In genomic region chr2:11388262-11389047, GRCh38 we compare ENCODE assay signal across 19 cellular contexts. TPM values are rescaled to one million over a fixed set of nuclear protein-coding genes. Genes with fewer than 3 reads are reported as not detected.
DNase-seq lines count a peak whose midpoint lies in the region; ATAC-seq, FAIRE-seq and TF ChIP-seq lines count a peak whose summit lies in the region.
"Had no signal": no experiment of that assay in that cellular context is flagged by ENCODE, and none has a peak within 500 bp of the region (broad histone marks: within the 10 kb centered on the region; RNA-seq: fewer than 3 reads in every experiment).

No MANE protein-coding gene starts in this region.

- no peak for TF ChIP-seq POLR2A in GM12878 (IDR thresholded peaks at IDR 0.05; ENCODE audit: low read depth, low read length)

- no TSS peak for BruUV-seq in GM12878 (replicated peaks; lab: Mats Ljungman, UMichigan)

- in situ Hi-C loops in GM12878 (cut with MboI): no loop called here

- intact Hi-C loops in GM12878 (cut with micrococcal nuclease; ENCODE audit: unreplicated experiment) (no loop called here), lower lobe of right lung (cut with DNase I) (no loop called here)

- DNase-seq in NCI-H146 (lab: John Stamatoyannopoulos, UW): peak; percentile 66
- DNase-seq in NCI-H146 treated with DMSO at 0.1 percent for 48 hours (lab: John Stamatoyannopoulos, UW; ENCODE audit: unreplicated experiment): no peak
- no peak for DNase-seq in GM12878 (ENCODE audit: low read depth, low spot score)
- DNase-seq in lower lobe of right lung: no peak
- no peak for DNase-seq in type B pancreatic cell (ENCODE audit: extremely low spot score, unreplicated experiment)
- DNase-seq in activated naive CD4-positive, alpha-beta T cell treated with anti-CD3 and anti-CD28 coated beads, Interleukin-2, amount 50 U/mL, for 72 hours (ENCODE audit: low spot score in 2 of 2): no peak
- no peak for DNase-seq in mesenteric fat pad (ENCODE audit: low spot score)
- DNase-seq in T1000 (lab: John Stamatoyannopoulos, UW): no peak
- DNase-seq: activated naive CD4-positive, alpha-beta T cell treated with anti-CD3 and anti-CD28 coated beads for 36 hours; CD8-positive, alpha-beta memory T cell; NCI-H226 had no signal

- TF ChIP-seq CTCF in GM12878 (IDR thresholded peaks at IDR 0.05 in 2 of 3, conservative IDR thresholded peaks at IDR 0.05 in 1 of 3; ENCODE audit: control insufficient read depth in 2 of 3, extremely low read depth in 1 of 3, insufficient read depth in 1 of 3, low read depth in 3 of 3, low read length in 3 of 3) (no peak), lower lobe of right lung (IDR thresholded peaks at IDR 0.05) (no peak), type B pancreatic cell (conservative IDR thresholded peaks at IDR 0.05) (no peak)

- H3K36me3 ChIP-seq in GM12878 (ENCODE audit: control insufficient read depth in 2 of 2, insufficient read depth in 2 of 2, low read length in 1 of 2) (no peaks in the 10 kb centered on the region), lower lobe of right lung (no peaks in the 10 kb centered on the region)
- H3K36me3 ChIP-seq: gastroesophageal sphincter had no signal

- H3K4me3 ChIP-seq in GM12878 (no peak overlapping the region), lower lobe of right lung (no peak overlapping the region)
- H3K4me3 ChIP-seq: gastroesophageal sphincter, SK-N-MC had no signal

- H3K9me3 ChIP-seq in GM12878 (replicated peaks; ENCODE audit: control insufficient read depth, insufficient read depth, low read length) (no peaks in the 10 kb centered on the region), lower lobe of right lung (no peaks in the 10 kb centered on the region)
- H3K9me3 ChIP-seq: gastroesophageal sphincter had no signal

- no peaks in the 10 kb centered on the region for H3K27me3 Mint-ChIP-seq in type B pancreatic cell
- H3K27me3 Mint-ChIP-seq: IgD-negative memory B cell had no signal

- no peaks in the 10 kb centered on the region for H4K20me1 ChIP-seq in GM12878 (ENCODE audit: control insufficient read depth, insufficient read depth)

- no peaks in the 10 kb centered on the region for H3K79me2 ChIP-seq in GM12878 (ENCODE audit: control insufficient read depth, insufficient read depth, low read length)

- TF ChIP-seq RAD21 in GM12878 (IDR thresholded peaks at IDR 0.05; ENCODE audit: insufficient read depth, low read depth, low read length): no peak

- POLR2A ChIA-PET in GM12878 (lab: Charles Lee): no interaction called here

- no peak overlapping the region for H3K27ac ChIP-seq in GM12878 (ENCODE audit: control insufficient read depth, insufficient read depth)
- peak overlapping the region; percentile 15 for H3K27ac ChIP-seq in lower lobe of right lung

- no peak for TF ChIP-seq EP300 in GM12878 (IDR thresholded peaks at IDR 0.05; ENCODE audit: borderline replicate concordance in 1 of 2, control insufficient read depth in 1 of 2, low read depth in 2 of 2, low read length in 2 of 2)

- H2AFZ ChIP-seq in GM12878 (ENCODE audit: control insufficient read depth, low read depth, low read length): peak overlapping the region; percentile 48

- CTCF ChIA-PET in GM12878 (lab: Yijun Ruan, JAX): interaction anchor here (1.3 to 1.6 kb wide), 2 partner anchors 17 to 23 kb away, joined by 3 to 4 read pairs; no protein-coding TSS in a partner anchor

- H3K27me3 ChIP-seq in GM12878 (replicated peaks in 1 of 2; ENCODE audit: control insufficient read depth in 2 of 2, insufficient read depth in 2 of 2, low read length in 1 of 2): no peaks in the 10 kb centered on the region
- no peaks in the 10 kb centered on the region for H3K27me3 ChIP-seq in lower lobe of right lung (ENCODE audit: low read depth)
- H3K27me3 ChIP-seq: gastroesophageal sphincter had no signal

- no peak for FAIRE-seq in GM12878 (lab: Jason Lieb, UNC)
- FAIRE-seq: A204.1, bronchial epithelial cell, G401.6, GM19239, urothelium cell line had no signal

- no peak overlapping the region for H3K4me3 Mint-ChIP-seq in type B pancreatic cell
- H3K4me3 Mint-ChIP-seq: activated naive CD4-positive, alpha-beta T cell treated with anti-CD3 and anti-CD28 coated beads for 36 hours; CD8-positive, alpha-beta memory T cell had no signal

- H3K4me1 Mint-ChIP-seq in type B pancreatic cell (ENCODE audit: unreplicated experiment): peaks cover 29% of the 10 kb centered on the region
- H3K4me1 Mint-ChIP-seq: CD8-positive, alpha-beta memory T cell had no signal

- H3K9ac ChIP-seq in GM12878 (ENCODE audit: control insufficient read depth, insufficient read depth, low read length): no peak overlapping the region

- H3K4me1 ChIP-seq in GM12878 (ENCODE audit: control insufficient read depth, insufficient read depth, low read length) (peaks cover 10% of the 10 kb centered on the region), lower lobe of right lung (peaks cover 38% of the 10 kb centered on the region)

- SMC1A ChIA-PET in GM12878 (lab: Charles Lee; ENCODE audit: uncharacterized antibody, unreplicated experiment): interaction anchor here (0.6 to 0.7 kb wide), 2 partner anchors 185 to 282 kb away, joined by 3 read pairs; no protein-coding TSS in a partner anchor

- RAD21 ChIA-PET in GM12878 (lab: Charles Lee; ENCODE audit: unreplicated experiment): interaction anchor here (1.0 kb wide), 1 partner anchor 11 kb away, joined by 4 read pairs; no protein-coding TSS in a partner anchor

- peak overlapping the region; percentile 3 for H3K27ac Mint-ChIP-seq in type B pancreatic cell
- no peak overlapping the region for H3K27ac Mint-ChIP-seq in activated naive CD4-positive, alpha-beta T cell treated with anti-CD3 and anti-CD28 coated beads, Interleukin-2, amount 50 U/mL, for 72 hours
- H3K27ac Mint-ChIP-seq: activated naive CD4-positive, alpha-beta T cell treated with anti-CD3 and anti-CD28 coated beads for 36 hours; CD8-positive, alpha-beta memory T cell; IgD-negative memory B cell had no signal

- no peaks in the 10 kb centered on the region for H3K36me3 Mint-ChIP-seq in type B pancreatic cell
- no peaks in the 10 kb centered on the region for H3K36me3 Mint-ChIP-seq in activated naive CD4-positive, alpha-beta T cell treated with anti-CD3 and anti-CD28 coated beads, Interleukin-2, amount 50 U/mL, for 72 hours
- H3K36me3 Mint-ChIP-seq: CD8-positive, alpha-beta memory T cell; IgD-negative memory B cell had no signal

- WGBS in GM12878 (ENCODE audit: insufficient coverage, insufficient replicate concordance, low lambda C conversion rate, missing lambda C conversion rate): 25% methylated on average over 8 of the region's 8 CpGs

- peak overlapping the region; percentile 31; the same call in 1 of the 2 replicates for H3K4me2 ChIP-seq in GM12878 (ENCODE audit: control insufficient read depth, insufficient read depth)

- H3K9me3 Mint-ChIP-seq in type B pancreatic cell: no peaks in the 10 kb centered on the region
- no peaks in the 10 kb centered on the region for H3K9me3 Mint-ChIP-seq in activated naive CD4-positive, alpha-beta T cell treated with anti-CD3 and anti-CD28 coated beads, Interleukin-2, amount 50 U/mL, for 72 hours
- H3K9me3 Mint-ChIP-seq: activated naive CD4-positive, alpha-beta T cell treated with anti-CD3 and anti-CD28 coated beads for 36 hours; CD8-positive, alpha-beta memory T cell; IgD-negative memory B cell had no signal

- ATAC-seq in GM12878: peak; percentile 77
- ATAC-seq in lower lobe of right lung: no peak
- no peak for ATAC-seq in activated naive CD4-positive, alpha-beta T cell treated with anti-CD3 and anti-CD28 coated beads, Interleukin-2, amount 50 U/mL, for 72 hours
- ATAC-seq: gastroesophageal sphincter had no signal

TF ChIP-seq in GM12878, 131 proteins besides CTCF, POLR2A, EP300 and RAD21:
- TF ChIP-seq MTA2 (IDR thresholded peaks at IDR 0.05; ENCODE audit: low read depth) (no peak), BACH1 (IDR thresholded peaks at IDR 0.05; ENCODE audit: borderline replicate concordance) (no peak), SPI1 (IDR thresholded peaks at IDR 0.05; ENCODE audit: borderline replicate concordance, insufficient read depth, low read depth, low read length) (peak; percentile 13; the same call in 1 of the 2 replicates)
TF ChIP-seq in GM12878: peak in this region for 1.

RNA-seq across cellular contexts. Expression of gene ROCK2, which starts 44.0 kb away (rescaled TPM):
- 48.5 and 57.0 TPM in 2 replicates for total RNA-seq in GM12878 (2013; cell fraction: nucleolus; rRNA removed)
- 12.5 and 17.7 TPM in 2 replicates for total RNA-seq in GM12878 (2014; rRNA removed)
- 22.1 and 22.5 TPM in 2 replicates for total RNA-seq in GM12878 (2014; rRNA removed; fragmentation: Illumina TruSeq; extraction: Trizol)
- total RNA-seq in GM12878 (2021): 16.3 and 19.3 TPM in 2 replicates
- polyA plus RNA-seq in GM12878 (2011; ENCODE audit: low read depth): 3.0 TPM
- polyA plus RNA-seq in GM12878 (2011; rRNA removed): 5.1 and 9.1 TPM in 2 replicates
- 1.6 and 2.3 TPM in 2 replicates for polyA plus RNA-seq in GM12878 (2011; cell fraction: cytosol; rRNA removed)
- polyA plus RNA-seq in GM12878 (2011; cell fraction: nucleus; rRNA removed): 3.3 and 5.0 TPM in 2 replicates
- 5.2 and 6.6 TPM in 2 replicates for polyA plus RNA-seq in GM12878 (2012)
- 12.7 and 15.8 TPM in 2 replicates for polyA plus RNA-seq in GM12878 (2014; fragmentation: Illumina TruSeq; extraction: Trizol)
- polyA plus RNA-seq in GM12878 (2014; fragmentation: Nextera tagmentation; extraction: Ambion mirVana): 1 to 10 TPM; 4.6 to 5.8 TPM
- 6.3 and 7.6 TPM in 2 replicates for polyA plus RNA-seq in GM12878 (2014; rRNA removed)
- 1 to 10 TPM; 5.6 to 9.0 TPM for polyA plus RNA-seq in GM12878 (2016; fragmentation: Nextera tagmentation; extraction: Ambion mirVana)
- 9.1 and 14.3 TPM in 2 replicates for polyA minus RNA-seq in GM12878 (2011; rRNA and poly(A)+ RNA removed)
- polyA minus RNA-seq in GM12878 (2011; cell fraction: cytosol; rRNA and poly(A)+ RNA removed): 3.7 and 4.7 TPM in 2 replicates
- 8.5 and 13.8 TPM in 2 replicates for polyA minus RNA-seq in GM12878 (2011; cell fraction: nucleus; rRNA and poly(A)+ RNA removed)
- total RNA-seq in lower lobe of right lung: 54.3 TPM
- total RNA-seq in type B pancreatic cell (ENCODE audit: low replicate concordance): 31.6 and 41.7 TPM in 2 replicates
- 10 to 100 TPM in 1 of 2 donors, 1 to 10 TPM in 1; 7.5 to 15.4 TPM for total RNA-seq in activated naive CD4-positive, alpha-beta T cell treated with anti-CD3 and anti-CD28 coated beads, Interleukin-2, amount 50 U/mL, for 72 hours
- total RNA-seq in mesenteric fat pad: 456 TPM
